In the genomic region with DNA sequence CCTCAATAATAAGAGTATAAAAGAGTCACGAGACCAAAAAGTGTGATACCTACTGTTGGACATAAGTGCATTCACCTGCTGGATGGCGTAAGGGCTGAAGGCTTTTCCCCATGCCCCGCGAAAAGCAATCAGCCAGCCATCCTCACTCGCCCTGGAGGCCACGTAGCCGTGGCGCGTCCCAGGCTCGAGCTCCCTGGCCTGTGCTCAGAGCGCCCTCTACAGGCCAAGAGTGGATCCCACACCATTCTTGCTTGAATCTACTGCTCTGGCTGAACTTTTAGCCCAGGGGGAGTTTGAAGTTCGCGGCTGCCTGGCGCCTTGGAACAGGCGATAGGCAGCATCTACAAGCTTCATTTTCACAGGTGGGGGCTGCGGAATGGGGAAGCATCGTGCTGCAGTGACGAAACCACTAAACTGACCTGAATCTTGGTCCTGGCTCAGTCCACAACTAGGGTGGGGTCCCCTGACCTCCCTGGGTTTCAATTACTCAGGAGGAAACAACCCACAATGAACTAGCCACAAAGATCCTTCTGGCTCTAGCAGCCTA, we compare ENCODE assay signal across 8 cellular contexts.
DNase-seq lines count a peak whose midpoint lies in the region; ATAC-seq and TF ChIP-seq lines count a peak whose summit lies in the region.

No MANE protein-coding gene starts in this region.

- H3K9me3 ChIP-seq in HEK293 (ENCODE audit: control insufficient read depth, insufficient read depth, low read depth, low read length) (no peaks in the 10 kb centered on the region), MG63 (no peaks in the 10 kb centered on the region), RWPE2 (ENCODE audit: severe bottlenecking) (no peaks in the 10 kb centered on the region), suprapubic skin (no peaks in the 10 kb centered on the region)

- H3K4me1 ChIP-seq in HEK293 (ENCODE audit: control insufficient read depth, insufficient read depth, low read length) (no peaks in the 10 kb centered on the region), RWPE2 (ENCODE audit: insufficient read depth, poor library complexity, severe bottlenecking) (no peaks in the 10 kb centered on the region), foreskin keratinocyte (no peaks in the 10 kb centered on the region), suprapubic skin (peaks cover 3% of the 10 kb centered on the region)

- no peaks in the 10 kb centered on the region for H3K36me3 Mint-ChIP-seq in activated T-helper 2 cell treated with anti-CD3 and anti-CD28 coated beads, Interferon-gamma antibody, Interleukin-2, Interleukin-4, amounts not matched to agents 10 μg/mL and 5 μg/mL and 100 μg/mL, durations not matched to agents 14 hours and 24 hours and 36 hours (ENCODE audit: low read depth)

- H3K9me3 Mint-ChIP-seq in activated T-helper 2 cell treated with anti-CD3 and anti-CD28 coated beads, Interferon-gamma antibody, Interleukin-2, Interleukin-4, amounts not matched to agents 10 μg/mL and 5 μg/mL and 100 μg/mL, durations not matched to agents 14 hours and 24 hours and 36 hours: no peaks in the 10 kb centered on the region

- H3K36me3 ChIP-seq in HEK293 (ENCODE audit: control insufficient read depth in 2 of 2, insufficient read depth in 1 of 2, low read length in 2 of 2) (no peaks in the 10 kb centered on the region), MG63 (no peaks in the 10 kb centered on the region), RWPE2 (ENCODE audit: low read depth) (no peaks in the 10 kb centered on the region), suprapubic skin (no peaks in the 10 kb centered on the region)

- TF ChIP-seq EP300 in suprapubic skin (IDR thresholded peaks at IDR 0.05): no peak

- peaks cover 4% of the 10 kb centered on the region for H3K27me3 Mint-ChIP-seq in activated T-helper 2 cell treated with anti-CD3 and anti-CD28 coated beads, Interferon-gamma antibody, Interleukin-2, Interleukin-4, amounts not matched to agents 10 μg/mL and 5 μg/mL and 100 μg/mL, durations not matched to agents 14 hours and 24 hours and 36 hours (ENCODE audit: low read depth)

- WGBS in suprapubic skin: 2% methylated on average over 18 of the region's 18 CpGs

- H3K4me3 ChIP-seq in HEK293 (ENCODE audit: low read depth, low read length): no peak overlapping the region
- H3K4me3 ChIP-seq in MG63: no peak overlapping the region
- H3K4me3 ChIP-seq in RWPE2 (ENCODE audit: severe bottlenecking): no peak overlapping the region
- no peak overlapping the region for H3K4me3 ChIP-seq in suprapubic skin

- no peaks in the 10 kb centered on the region for H3K27me3 ChIP-seq in MG63
- no peaks in the 10 kb centered on the region for H3K27me3 ChIP-seq in RWPE2 (ENCODE audit: insufficient read depth, poor library complexity, severe bottlenecking)
- H3K27me3 ChIP-seq in foreskin keratinocyte: peaks cover 7% of the 10 kb centered on the region
- no peaks in the 10 kb centered on the region for H3K27me3 ChIP-seq in suprapubic skin

- peak; percentile 61 for DNase-seq in GM04504 (ENCODE audit: low read depth)
- peak; percentile 77 for DNase-seq in MG63
- peak; percentile 77 for DNase-seq in RWPE2 (ENCODE audit: low spot score)
- peak; percentile 80 for DNase-seq in activated T-helper 2 cell treated with anti-CD3 and anti-CD28 coated beads, Interferon-gamma antibody, Interleukin-2, Interleukin-4, amounts not matched to agents 10 μg/mL and 5 μg/mL and 100 μg/mL, durations not matched to agents 14 hours and 24 hours and 36 hours (ENCODE audit: low spot score)
- DNase-seq in foreskin keratinocyte: peak; percentile 44 to 59
- DNase-seq in nucleus accumbens (lab: John Stamatoyannopoulos, UW): peak in 51 of 56 donors; percentile 2 to 88 (median 52)
- peak; percentile 87 to 88 for DNase-seq in suprapubic skin (ENCODE audit: low spot score in 2 of 2)

- TF ChIP-seq CTCF in HEK293 (tag by site-specific recombination; IDR thresholded peaks at IDR 0.05) (peak; percentile 99), RWPE2 (IDR thresholded peaks at IDR 0.05; ENCODE audit: poor library complexity, severe bottlenecking) (peak; percentile 98), foreskin keratinocyte (conservative IDR thresholded peaks at IDR 0.05) (peak; percentile 99), suprapubic skin (IDR thresholded peaks at IDR 0.05) (peak; percentile 90 to 98)

- H3K4me3 Mint-ChIP-seq in activated T-helper 2 cell treated with anti-CD3 and anti-CD28 coated beads, Interferon-gamma antibody, Interleukin-2, Interleukin-4, amounts not matched to agents 10 μg/mL and 5 μg/mL and 100 μg/mL, durations not matched to agents 14 hours and 24 hours and 36 hours (ENCODE audit: low read depth): no peak overlapping the region

- H3K4me1 Mint-ChIP-seq in activated T-helper 2 cell treated with anti-CD3 and anti-CD28 coated beads, Interferon-gamma antibody, Interleukin-2, Interleukin-4, amounts not matched to agents 10 μg/mL and 5 μg/mL and 100 μg/mL, durations not matched to agents 14 hours and 24 hours and 36 hours (ENCODE audit: low read depth): peaks cover 8% of the 10 kb centered on the region

- peak; percentile 98 for ATAC-seq in RWPE2 (ENCODE audit: low read depth)
- peak; percentile 98 for ATAC-seq in foreskin keratinocyte

- no peak overlapping the region for H3K27ac ChIP-seq in HEK293 (ENCODE audit: extremely low read depth, low read depth, low read length)
- H3K27ac ChIP-seq in RWPE2 (ENCODE audit: poor library complexity, severe bottlenecking): no peak overlapping the region
- H3K27ac ChIP-seq in foreskin keratinocyte: no peak overlapping the region
- no peak overlapping the region for H3K27ac ChIP-seq in suprapubic skin

- CTCF ChIA-PET in HEK293 (lab: Yijun Ruan, JAX): interaction anchor here (0.5 to 4.5 kb wide), 68 partner anchors 9 to 736 kb away, joined by 3 to 91 read pairs (median 4); partner anchors contain the start of genes GADD45A and SERBP1

- intact Hi-C loops in activated T-helper 2 cell treated with anti-CD3 and anti-CD28 coated beads, Interferon-gamma antibody, Interleukin-2, Interleukin-4, amounts not matched to agents 10 μg/mL and 5 μg/mL and 100 μg/mL, durations not matched to agents 14 hours and 24 hours and 36 hours (cut with micrococcal nuclease): loop anchor here (1.0 to 5.0 kb wide), 7 partner anchors 70 to 736 kb away; partner anchors contain the start of gene SERBP1

- POLR2A ChIA-PET in HEK293 (lab: Yijun Ruan, JAX): interaction anchor here (0.6 to 1.4 kb wide), 3 partner anchors 12 to 71 kb away, joined by 3 to 9 read pairs (median 4); partner anchors contain the start of gene SERBP1

- H3K27ac Mint-ChIP-seq in activated T-helper 2 cell treated with anti-CD3 and anti-CD28 coated beads, Interferon-gamma antibody, Interleukin-2, Interleukin-4, amounts not matched to agents 10 μg/mL and 5 μg/mL and 100 μg/mL, durations not matched to agents 14 hours and 24 hours and 36 hours: no peak overlapping the region

- no peak for TF ChIP-seq POLR2A in suprapubic skin (IDR thresholded peaks at IDR 0.05)

TF ChIP-seq in HEK293, 187 proteins besides CTCF, POLR2A, EP300 and RAD21 (continues in another document):
- TF ChIP-seq, protein P1, sequence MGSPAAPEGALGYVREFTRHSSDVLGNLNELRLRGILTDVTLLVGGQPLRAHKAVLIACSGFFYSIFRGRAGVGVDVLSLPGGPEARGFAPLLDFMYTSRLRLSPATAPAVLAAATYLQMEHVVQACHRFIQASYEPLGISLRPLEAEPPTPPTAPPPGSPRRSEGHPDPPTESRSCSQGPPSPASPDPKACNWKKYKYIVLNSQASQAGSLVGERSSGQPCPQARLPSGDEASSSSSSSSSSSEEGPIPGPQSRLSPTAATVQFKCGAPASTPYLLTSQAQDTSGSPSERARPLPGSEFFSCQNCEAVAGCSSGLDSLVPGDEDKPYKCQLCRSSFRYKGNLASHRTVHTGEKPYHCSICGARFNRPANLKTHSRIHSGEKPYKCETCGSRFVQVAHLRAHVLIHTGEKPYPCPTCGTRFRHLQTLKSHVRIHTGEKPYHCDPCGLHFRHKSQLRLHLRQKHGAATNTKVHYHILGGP (tag by site-specific recombination; IDR thresholded peaks at IDR 0.05): no peak
- no peak for TF ChIP-seq ZNF76 (tag by site-specific recombination; IDR thresholded peaks at IDR 0.05; ENCODE audit: borderline replicate concordance, low read depth)
- TF ChIP-seq ZBTB17 (tag by site-specific recombination; IDR thresholded peaks at IDR 0.05): peak; percentile 90
- TF ChIP-seq ZFP3 (tag by site-specific recombination; IDR thresholded peaks at IDR 0.05; ENCODE audit: low read depth): no peak
- peak; percentile 87 for TF ChIP-seq ZNF2 (tag by site-specific recombination; IDR thresholded peaks at IDR 0.05)
- TF ChIP-seq ZNF621 (tag by site-specific recombination; IDR thresholded peaks at IDR 0.05): no peak
- no peak for TF ChIP-seq IKZF3 (tag by site-specific recombination; IDR thresholded peaks at IDR 0.05)
- TF ChIP-seq ZNF19 (tag by site-specific recombination; IDR thresholded peaks at IDR 0.05; ENCODE audit: low read depth): no peak
- no peak for TF ChIP-seq ZNF837 (tag by site-specific recombination; IDR thresholded peaks at IDR 0.05)
- TF ChIP-seq, protein P2, sequence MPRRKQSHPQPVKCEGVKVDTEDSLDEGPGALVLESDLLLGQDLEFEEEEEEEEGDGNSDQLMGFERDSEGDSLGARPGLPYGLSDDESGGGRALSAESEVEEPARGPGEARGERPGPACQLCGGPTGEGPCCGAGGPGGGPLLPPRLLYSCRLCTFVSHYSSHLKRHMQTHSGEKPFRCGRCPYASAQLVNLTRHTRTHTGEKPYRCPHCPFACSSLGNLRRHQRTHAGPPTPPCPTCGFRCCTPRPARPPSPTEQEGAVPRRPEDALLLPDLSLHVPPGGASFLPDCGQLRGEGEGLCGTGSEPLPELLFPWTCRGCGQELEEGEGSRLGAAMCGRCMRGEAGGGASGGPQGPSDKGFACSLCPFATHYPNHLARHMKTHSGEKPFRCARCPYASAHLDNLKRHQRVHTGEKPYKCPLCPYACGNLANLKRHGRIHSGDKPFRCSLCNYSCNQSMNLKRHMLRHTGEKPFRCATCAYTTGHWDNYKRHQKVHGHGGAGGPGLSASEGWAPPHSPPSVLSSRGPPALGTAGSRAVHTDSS (tag by site-specific recombination; IDR thresholded peaks at IDR 0.05): no peak
- TF ChIP-seq ZNF174 (tag by site-specific recombination; IDR thresholded peaks at IDR 0.05): no peak
